ENCODE assay signal across 2 cellular contexts in genomic region chr13:99159331-99160061, GRCh38.
TF ChIP-seq lines count a peak whose summit lies in the region.

No MANE protein-coding gene starts in this region.

TF ChIP-seq in A549, 52 proteins besides CTCF, POLR2A, EP300 and RAD21:
- TF ChIP-seq MAFK (IDR thresholded peaks at IDR 0.05; ENCODE audit: partially characterized antibody) (peak; percentile 51), SREBF2 (IDR thresholded peaks at IDR 0.05) (no peak)

TF ChIP-seq in K562, 482 proteins besides CTCF, POLR2A, EP300 and RAD21:
- TF ChIP-seq ZNF316 (IDR thresholded peaks at IDR 0.05) (peak; percentile 39; the same call in 1 of the 2 replicates), HNRNPUL1 (IDR thresholded peaks at IDR 0.05; ENCODE audit: low read length) (no peak)
